Comparison of ENCODE assay signal across 8 cellular contexts in genomic region chr11:6481012-6481923, GRCh38. TPM values are rescaled to one million over a fixed set of nuclear protein-coding genes. Genes with fewer than 3 reads are reported as not detected.
DNase-seq lines count a peak whose midpoint lies in the region; ATAC-seq lines count a peak whose summit lies in the region.

Gene ARFIP2, minus strand, starts transcription at chr11:6481331. Its CDS starts 910 bp downstream, at chr11:6480421.
Gene TIMM10B, plus strand, starts transcription at chr11:6481501. Its CDS starts 16 bp downstream, at chr11:6481517.

- peak within 1 kb of the TSS; percentile 83 for H3K4me3 ChIP-seq in GM08714 (ENCODE audit: low read length)

- no peaks in the 10 kb centered on the region for H3K9me3 Mint-ChIP-seq in activated naive CD4-positive, alpha-beta T cell treated with anti-CD3 and anti-CD28 coated beads, Interleukin-2, amount 50 U/mL, for 72 hours

- peak; percentile 99 for ATAC-seq in HG02610 (IDR thresholded peaks at IDR 0.05; ENCODE audit: unreplicated experiment)
- ATAC-seq in activated naive CD4-positive, alpha-beta T cell treated with anti-CD3 and anti-CD28 coated beads, Interleukin-2, amount 50 U/mL, for 72 hours = peak; percentile 99

- H3K27ac Mint-ChIP-seq in activated naive CD4-positive, alpha-beta T cell treated with anti-CD3 and anti-CD28 coated beads, Interleukin-2, amount 50 U/mL, for 72 hours = peak within 1 kb of the TSS; percentile 97 to 99

- DNase-seq in NCI-H1092 treated with DMSO at 0.1 percent for 48 hours (lab: John Stamatoyannopoulos, UW) (peak; percentile 97), SKM-1 (lab: John Stamatoyannopoulos, UW; ENCODE audit: unreplicated experiment) (peak; percentile 96), glomerular endothelial cell (ENCODE audit: extremely low read depth, low read depth, low spot score) (peak; percentile 79), occipital lobe (lab: John Stamatoyannopoulos, UW) (peak; percentile 98)
- peak; percentile 94 to 98 for DNase-seq in activated naive CD4-positive, alpha-beta T cell treated with anti-CD3 and anti-CD28 coated beads, Interleukin-2, amount 50 U/mL, for 72 hours (ENCODE audit: low spot score in 2 of 2)

- H3K36me3 Mint-ChIP-seq in activated naive CD4-positive, alpha-beta T cell treated with anti-CD3 and anti-CD28 coated beads, Interleukin-2, amount 50 U/mL, for 72 hours = peaks cover 14 to 24% of the 10 kb centered on the region in 2 donors

- peak within 1 kb of the TSS; percentile 79 for H3K27ac ChIP-seq in temporal lobe (ENCODE audit: low read depth, low read length)

RNA-seq across cellular contexts. Expression of gene ARFIP2, which starts in this region (rescaled TPM):
- 10 to 100 TPM; 47.1 to 59.9 TPM for total RNA-seq in activated naive CD4-positive, alpha-beta T cell treated with anti-CD3 and anti-CD28 coated beads, Interleukin-2, amount 50 U/mL, for 72 hours
- total RNA-seq in glomerular endothelial cell (46.2 and 60.3 TPM in 2 replicates), occipital lobe (25.3 TPM), temporal lobe (23.4 TPM)

RNA-seq across cellular contexts. Expression of gene TIMM10B, which starts in this region (rescaled TPM):
- 10 to 100 TPM; 36.9 to 38.3 TPM for total RNA-seq in activated naive CD4-positive, alpha-beta T cell treated with anti-CD3 and anti-CD28 coated beads, Interleukin-2, amount 50 U/mL, for 72 hours
- total RNA-seq in glomerular endothelial cell = 15.5 and 30.4 TPM in 2 replicates
- 26.7 TPM for total RNA-seq in occipital lobe
- total RNA-seq in temporal lobe = 17.5 TPM

Comparison
In these comparisons a context has a peak if more than half of its experiments do, and no peak if none do; other contexts are left out.
1. Peak in every context shown above with its lines: DNase-seq, ATAC-seq, H3K4me3 ChIP-seq and H3K27ac ChIP-seq.